9 cellular contexts compared by ENCODE assay signal in the genomic region with DNA sequence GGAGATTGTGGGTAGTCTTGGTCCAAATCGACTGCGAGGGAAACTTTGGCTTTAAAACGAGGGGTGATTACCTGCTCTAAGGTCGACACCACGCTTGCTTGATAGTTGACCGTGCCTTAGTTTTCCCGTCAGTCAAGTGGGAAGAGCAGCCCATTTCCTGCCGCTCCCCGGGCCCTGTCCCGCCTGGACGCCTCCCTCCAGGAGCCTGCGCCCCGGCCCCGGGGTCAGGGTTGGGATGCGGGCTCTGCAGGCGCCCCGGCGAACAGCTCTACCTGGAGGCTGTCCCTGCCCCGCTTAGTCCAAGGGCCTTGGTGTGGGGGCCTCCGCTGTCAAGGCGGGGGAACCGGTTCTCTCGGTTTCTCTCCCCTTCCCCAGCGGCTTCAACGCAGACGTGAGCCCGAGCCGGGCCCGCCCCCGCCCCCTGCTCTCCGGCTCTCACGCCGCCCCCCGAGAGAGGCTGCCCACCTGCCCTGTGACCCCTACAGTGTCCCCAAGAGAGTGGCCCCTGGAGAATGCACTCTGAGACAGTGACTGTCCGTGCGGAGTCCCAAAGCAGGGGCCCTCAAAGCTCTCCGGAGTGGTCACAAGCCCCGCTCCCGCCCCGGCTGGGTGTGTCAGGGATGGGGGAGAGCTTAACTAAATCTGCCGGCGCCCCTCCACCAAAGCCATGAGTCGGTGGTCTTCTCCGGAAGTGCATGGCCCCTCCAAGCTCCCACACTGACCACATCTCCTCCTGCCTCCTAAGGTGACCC.
DNase-seq lines count a peak whose midpoint lies in the region; ATAC-seq and TF ChIP-seq lines count a peak whose summit lies in the region.
"Had no signal": no experiment of that assay in that cellular context is flagged by ENCODE, and none has a peak within 500 bp of the region (broad histone marks: within the 10 kb centered on the region; RNA-seq: fewer than 3 reads in every experiment).

No MANE protein-coding gene starts in this region.

- H3K79me2 ChIP-seq in OCI-LY1 (ENCODE audit: insufficient read depth, low read length) = no peaks in the 10 kb centered on the region

- H3K9me2 ChIP-seq in OCI-LY1 (ENCODE audit: low read depth, low read length) = no peaks in the 10 kb centered on the region

- H2AFZ ChIP-seq in OCI-LY1 (ENCODE audit: low read length) = no peak overlapping the region

- intact Hi-C loops in CD4-positive, alpha-beta T cell (cut with DNase I, micrococcal nuclease) = loop anchor here (5.0 to 10.0 kb wide), 3 partner anchors 65 to 418 kb away; no protein-coding TSS in a partner anchor

- no peak overlapping the region for H3K9ac ChIP-seq in OCI-LY1 (ENCODE audit: low read length)
- H3K9ac ChIP-seq in endocrine pancreas (ENCODE audit: control insufficient read depth, insufficient read depth, low read length) = peak overlapping the region; percentile 32

- CTCF ChIA-PET in CD4-positive, alpha-beta T cell (lab: Charles Lee) = no interaction called here

- H3K4me3 Mint-ChIP-seq in CD4-positive, alpha-beta T cell = peak overlapping the region; percentile 74
- peak overlapping the region; percentile 50 for H3K4me3 Mint-ChIP-seq in natural killer cell treated with Interleukin-12 subunit alpha and Interleukin-12 subunit beta and Interleukin-15 and Interleukin-18, amount 100 ng/mL, for 72 hours

- H3K4me1 Mint-ChIP-seq in CD4-positive, alpha-beta T cell (ENCODE audit: low read depth) = peaks cover 30% of the 10 kb centered on the region
- H3K4me1 Mint-ChIP-seq in natural killer cell treated with Interleukin-12 subunit alpha and Interleukin-12 subunit beta and Interleukin-15 and Interleukin-18, amount 100 ng/mL, for 72 hours (ENCODE audit: low read depth in 2 of 2) = peaks cover 12 to 27% of the 10 kb centered on the region in 2 donors

- H3K9me3 Mint-ChIP-seq in CD4-positive, alpha-beta T cell = no peaks in the 10 kb centered on the region
- H3K9me3 Mint-ChIP-seq in natural killer cell treated with Interleukin-12 subunit alpha and Interleukin-12 subunit beta and Interleukin-15 and Interleukin-18, amount 100 ng/mL, for 72 hours = no peaks in the 10 kb centered on the region

- H3K36me3 ChIP-seq in OCI-LY1 (ENCODE audit: insufficient read depth, low read length) (no peaks in the 10 kb centered on the region; the same call in 1 of the 2 replicates), endocrine pancreas (ENCODE audit: control insufficient read depth, insufficient read depth, low read length) (no peaks in the 10 kb centered on the region)

- H3K27ac ChIP-seq in CD4-positive, alpha-beta T cell (ENCODE audit: low read depth, low read length) = no peak overlapping the region
- H3K27ac ChIP-seq in OCI-LY1 (ENCODE audit: low read depth, low read length, poor library complexity, severe bottlenecking) = no peak overlapping the region

- DNase-seq in CD4-positive, alpha-beta T cell = no peak
- no peak for DNase-seq in natural killer cell treated with Interleukin-12 subunit alpha and Interleukin-12 subunit beta and Interleukin-15 and Interleukin-18, amount 100 ng/mL, for 72 hours (ENCODE audit: low spot score)
- DNase-seq in NCI-H1417 (lab: John Stamatoyannopoulos, UW) (no peak), A172 (ENCODE audit: low spot score) (no peak)
- DNase-seq: foreskin melanocyte had no signal

- TF ChIP-seq CTCF in CD4-positive, alpha-beta T cell (IDR thresholded peaks at IDR 0.05) = no peak
- no peak for TF ChIP-seq CTCF in OCI-LY1 (IDR thresholded peaks at IDR 0.05; ENCODE audit: low read length)

- no peaks in the 10 kb centered on the region for H3K9me3 ChIP-seq in CD4-positive, alpha-beta T cell (ENCODE audit: control insufficient read depth, low read length)
- H3K9me3 ChIP-seq in OCI-LY1 (ENCODE audit: low read length) = no peaks in the 10 kb centered on the region
- no peaks in the 10 kb centered on the region for H3K9me3 ChIP-seq in endocrine pancreas (ENCODE audit: control insufficient read depth, low read length)

- H3K4me2 ChIP-seq in OCI-LY1 (ENCODE audit: low read length) = peak overlapping the region; percentile 66

- H3F3A ChIP-seq in OCI-LY1 (ENCODE audit: insufficient read depth, low read length) = peaks cover 8% of the 10 kb centered on the region; the same call in 1 of the 2 replicates

- H3K27ac Mint-ChIP-seq in CD4-positive, alpha-beta T cell = peak overlapping the region; percentile 44
- H3K27ac Mint-ChIP-seq in natural killer cell treated with Interleukin-12 subunit alpha and Interleukin-12 subunit beta and Interleukin-15 and Interleukin-18, amount 100 ng/mL, for 72 hours = no peak overlapping the region

- peaks cover 19% of the 10 kb centered on the region for H3K27me3 Mint-ChIP-seq in CD4-positive, alpha-beta T cell
- no peaks in the 10 kb centered on the region for H3K27me3 Mint-ChIP-seq in natural killer cell treated with Interleukin-12 subunit alpha and Interleukin-12 subunit beta and Interleukin-15 and Interleukin-18, amount 100 ng/mL, for 72 hours

- no peak for ATAC-seq in CD4-positive, alpha-beta T cell (ENCODE audit: poor library complexity)
- no peak for ATAC-seq in natural killer cell treated with Interleukin-12 subunit alpha and Interleukin-12 subunit beta and Interleukin-15 and Interleukin-18, amount 100 ng/mL, for 72 hours
- ATAC-seq in HG03520 (IDR thresholded peaks at IDR 0.05; ENCODE audit: unreplicated experiment) (no peak), HG02884 (IDR thresholded peaks at IDR 0.05; ENCODE audit: unreplicated experiment) (no peak)

- H3K27me3 ChIP-seq in CD4-positive, alpha-beta T cell (ENCODE audit: control insufficient read depth, insufficient read depth, low read length) = no peaks in the 10 kb centered on the region
- H3K27me3 ChIP-seq in OCI-LY1 (ENCODE audit: insufficient read depth, low read length) = peaks cover 6% of the 10 kb centered on the region; the same call in 1 of the 2 replicates
- no peaks in the 10 kb centered on the region for H3K27me3 ChIP-seq in endocrine pancreas (ENCODE audit: control insufficient read depth, insufficient read depth, low read length)

- no peaks in the 10 kb centered on the region for H4K20me1 ChIP-seq in OCI-LY1 (ENCODE audit: insufficient read depth, low read length)

- H3K4me3 ChIP-seq in OCI-LY1 (ENCODE audit: low read depth, low read length, poor library complexity, severe bottlenecking) (peak overlapping the region; percentile 45), endocrine pancreas (ENCODE audit: control insufficient read depth, insufficient read depth, low read length) (peak overlapping the region; percentile 57)

- peaks cover 3% of the 10 kb centered on the region for H3K36me3 Mint-ChIP-seq in CD4-positive, alpha-beta T cell (ENCODE audit: low read depth)
- no peaks in the 10 kb centered on the region for H3K36me3 Mint-ChIP-seq in natural killer cell treated with Interleukin-12 subunit alpha and Interleukin-12 subunit beta and Interleukin-15 and Interleukin-18, amount 100 ng/mL, for 72 hours

- H3K4me1 ChIP-seq in OCI-LY1 (ENCODE audit: insufficient read depth, low read length, severe bottlenecking) = peaks cover 48% of the 10 kb centered on the region
- no peaks in the 10 kb centered on the region for H3K4me1 ChIP-seq in endocrine pancreas (ENCODE audit: control insufficient read depth, insufficient read depth, low read length)

- POLR2A ChIA-PET in CD4-positive, alpha-beta T cell (lab: Charles Lee) = no interaction called here
